In genomic region chr19:55636723-55637122, GRCh38 we compare ENCODE assay signal across 11 cellular contexts. TPM values are rescaled to one million over a fixed set of nuclear protein-coding genes. Genes with fewer than 3 reads are reported as not detected.
DNase-seq lines count a peak whose midpoint lies in the region; ATAC-seq and TF ChIP-seq lines count a peak whose summit lies in the region.
"Had no signal": no experiment of that assay in that cellular context is flagged by ENCODE, and none has a peak within 500 bp of the region (broad histone marks: within the 10 kb centered on the region; RNA-seq: fewer than 3 reads in every experiment).

No MANE protein-coding gene starts in this region.

- peaks cover 16% of the 10 kb centered on the region for H3K79me2 ChIP-seq in mesendoderm (ENCODE audit: control insufficient read depth, insufficient read depth, low read length)

- H2BK15ac ChIP-seq in mesendoderm (replicated peaks; ENCODE audit: low read depth) = no peak overlapping the region

- H2AK5ac ChIP-seq in mesendoderm (ENCODE audit: low read length) = no peak overlapping the region

- WGBS in mesendoderm (ENCODE audit: extremely low coverage, insufficient coverage, low lambda C conversion rate) = no CpG with 5 or more reads among the region's 4 CpGs

- H3K4ac ChIP-seq in mesendoderm (ENCODE audit: low read depth, low read length) = no peak overlapping the region

- no peaks in the 10 kb centered on the region for H3K27me3 ChIP-seq in GM06990 (replicated peaks; ENCODE audit: control insufficient read depth, insufficient read depth, low read length)
- no peaks in the 10 kb centered on the region for H3K27me3 ChIP-seq in mesendoderm (ENCODE audit: insufficient read depth, low read length, poor library complexity)

- H3K56ac ChIP-seq in mesendoderm (ENCODE audit: low read length) = peak overlapping the region; percentile 30

- no peak overlapping the region for H4K8ac ChIP-seq in mesendoderm (ENCODE audit: low read depth, low read length)

- CTCF ChIA-PET in AG04449 (lab: Yijun Ruan, JAX) = interaction anchor here (1.1 to 9.1 kb wide), 6 partner anchors 10 to 122 kb away, joined by 4 to 74 read pairs (median 10); partner anchors contain the start of genes CCDC106, ZNF784 and ZNF865

- no peak overlapping the region for H3K23ac ChIP-seq in mesendoderm (ENCODE audit: low read length)

- POLR2A ChIA-PET in AG04449 (lab: Yijun Ruan, JAX) = interaction anchor here (0.8 to 1.6 kb wide), 2 partner anchors 12 to 506 kb away, joined by 3 to 5 read pairs; partner anchors contain the start of gene ZNF784

- H2BK120ac ChIP-seq in mesendoderm (ENCODE audit: low read depth, low read length) = no peak overlapping the region

- no peak overlapping the region for H4K5ac ChIP-seq in mesendoderm (ENCODE audit: low read length)

- H3K9me3 Mint-ChIP-seq in activated naive CD4-positive, alpha-beta T cell treated with anti-CD3 and anti-CD28 coated beads, Interleukin-2, amount 50 U/mL, for 72 hours = peaks cover 4% of the 10 kb centered on the region in 2 donors

- TF ChIP-seq CTCF in AG04449 (IDR thresholded peaks at IDR 0.05; ENCODE audit: insufficient read depth, low read length, missing control alignments) (no peak), GM06990 (IDR thresholded peaks at IDR 0.05; ENCODE audit: insufficient read depth, low read length, poor library complexity, severe bottlenecking) (no peak)

- no peak overlapping the region for H2BK5ac ChIP-seq in mesendoderm (ENCODE audit: low read length)

- no peak overlapping the region for H3K9ac ChIP-seq in mesendoderm (ENCODE audit: low read length)

- no peak for DNase-seq in AG04449 (ENCODE audit: low read depth, low spot score)
- DNase-seq in GM06990 (ENCODE audit: extremely low read depth, insufficient read length) = no peak
- DNase-seq in activated naive CD4-positive, alpha-beta T cell treated with anti-CD3 and anti-CD28 coated beads, Interleukin-2, amount 50 U/mL, for 72 hours (ENCODE audit: low spot score in 2 of 2) = no peak
- DNase-seq in mesendoderm = no peak
- no peak for DNase-seq in AG20443 (ENCODE audit: low spot score)
- DNase-seq in kidney tubule cell (ENCODE audit: low spot score) = no peak
- DNase-seq: anterior cingulate cortex; NK-92 treated with Interleukin-12 subunit alpha and Interleukin-12 subunit beta, amount 100 ng/mL, for 24 hours had no signal

- H3K4me2 ChIP-seq in mesendoderm (ENCODE audit: low read length) = no peak overlapping the region

- 0 out of 2 replicates have a peak overlapping the region, but pooled peaks have one; percentile 10 for H3K4me3 ChIP-seq in AG04449 (ENCODE audit: low read depth, low read length)
- H3K4me3 ChIP-seq in GM06990 (replicated peaks; ENCODE audit: low read depth, low read length) = peak overlapping the region; percentile 99
- no peak overlapping the region for H3K4me3 ChIP-seq in mesendoderm (ENCODE audit: low read length)

- H3K27ac Mint-ChIP-seq in activated naive CD4-positive, alpha-beta T cell treated with anti-CD3 and anti-CD28 coated beads, Interleukin-2, amount 50 U/mL, for 72 hours = peak overlapping the region; percentile 41 to 99

- no peak overlapping the region for H3K18ac ChIP-seq in mesendoderm (ENCODE audit: low read length)

- peaks cover 8% of the 10 kb centered on the region for H3K4me1 ChIP-seq in mesendoderm (ENCODE audit: control insufficient read depth, low read depth, low read length)

- no peak overlapping the region for H3K27ac ChIP-seq in mesendoderm (ENCODE audit: low read depth, low read length)

- peaks cover 18% of the 10 kb centered on the region for H3K79me1 ChIP-seq in mesendoderm (ENCODE audit: low read length)

- peaks cover 29 to 44% of the 10 kb centered on the region in 2 donors for H3K36me3 Mint-ChIP-seq in activated naive CD4-positive, alpha-beta T cell treated with anti-CD3 and anti-CD28 coated beads, Interleukin-2, amount 50 U/mL, for 72 hours

- H3K36me3 ChIP-seq in GM06990 (ENCODE audit: control insufficient read depth, insufficient read depth, low read length) (no peaks in the 10 kb centered on the region; the same call in 1 of the 2 replicates), mesendoderm (ENCODE audit: control insufficient read depth, insufficient read depth, low read length) (no peaks in the 10 kb centered on the region)

- ATAC-seq in activated naive CD4-positive, alpha-beta T cell treated with anti-CD3 and anti-CD28 coated beads, Interleukin-2, amount 50 U/mL, for 72 hours = no peak
- no peak for ATAC-seq in HG02884 (IDR thresholded peaks at IDR 0.05; ENCODE audit: unreplicated experiment)
- ATAC-seq in GM18861 (IDR thresholded peaks at IDR 0.05; ENCODE audit: unreplicated experiment) = no peak
- ATAC-seq: esophagus mucosa had no signal

RNA-seq across cellular contexts. Expression of gene ZNF580, which starts 4.1 kb away (rescaled TPM):
- total RNA-seq in activated naive CD4-positive, alpha-beta T cell treated with anti-CD3 and anti-CD28 coated beads, Interleukin-2, amount 50 U/mL, for 72 hours = 10 to 100 TPM; 18.2 to 33.9 TPM
- polyA plus RNA-seq in mesendoderm (2013, experiment 1 of 2) = 12.1 TPM
- 13.5 TPM for polyA plus RNA-seq in mesendoderm (2013, experiment 2 of 2)

RNA-seq across cellular contexts. Expression of gene ZNF581, which starts 6.7 kb away (rescaled TPM):
- total RNA-seq in activated naive CD4-positive, alpha-beta T cell treated with anti-CD3 and anti-CD28 coated beads, Interleukin-2, amount 50 U/mL, for 72 hours = 10 to 100 TPM; 39.9 to 40.0 TPM
- polyA plus RNA-seq in mesendoderm (2013, experiment 1 of 2) = 34.8 TPM
- 34.8 TPM for polyA plus RNA-seq in mesendoderm (2013, experiment 2 of 2)

RNA-seq across cellular contexts. Expression of gene CCDC106, which starts 11.3 kb away (rescaled TPM):
- total RNA-seq in activated naive CD4-positive, alpha-beta T cell treated with anti-CD3 and anti-CD28 coated beads, Interleukin-2, amount 50 U/mL, for 72 hours = 10 to 100 TPM in 1 of 2 donors, 1 to 10 TPM in 1; 2.9 to 13.6 TPM
- 7.9 TPM for polyA plus RNA-seq in mesendoderm (2013, experiment 1 of 2)
- polyA plus RNA-seq in mesendoderm (2013, experiment 2 of 2) = 7.9 TPM

RNA-seq across cellular contexts. Expression of gene ZNF784, which starts 12.4 kb away (rescaled TPM):
- total RNA-seq in activated naive CD4-positive, alpha-beta T cell treated with anti-CD3 and anti-CD28 coated beads, Interleukin-2, amount 50 U/mL, for 72 hours = 1 to 10 TPM; 3.6 to 3.9 TPM
- polyA plus RNA-seq in mesendoderm (2013, experiment 1 of 2) = 3.9 TPM
- 4.4 TPM for polyA plus RNA-seq in mesendoderm (2013, experiment 2 of 2)

RNA-seq across cellular contexts. Expression of gene U2AF2, which starts 18.1 kb away (rescaled TPM):
- 100 to 1,000 TPM; 270 to 312 TPM for total RNA-seq in activated naive CD4-positive, alpha-beta T cell treated with anti-CD3 and anti-CD28 coated beads, Interleukin-2, amount 50 U/mL, for 72 hours
- polyA plus RNA-seq in mesendoderm (2013, experiment 1 of 2) = 204 TPM
- polyA plus RNA-seq in mesendoderm (2013, experiment 2 of 2) = 201 TPM
